ENCODE assay signal across 22 cellular contexts in genomic region chr4:183205193-183205592, GRCh38.
"Had no signal": no experiment of that assay in that cellular context is flagged by ENCODE, and none has a peak within 500 bp of the region (broad histone marks: within the 10 kb centered on the region; RNA-seq: fewer than 3 reads in every experiment).

No MANE protein-coding gene starts in this region.

- ATAC-seq: esophagus mucosa; gastrocnemius medialis; natural killer cell treated with Interleukin-12 subunit alpha and Interleukin-12 subunit beta and Interleukin-15 and Interleukin-18, amount 100 ng/mL, for 72 hours; pancreas; right cardiac atrium; stimulated activated effector memory CD8-positive, alpha-beta T cell treated with anti-CD3 and anti-CD28 coated beads, Interleukin-12 subunit alpha, Interleukin-12 subunit beta, amount 100 ng/mL, for 72 hours; stimulated activated naive CD8-positive, alpha-beta T cell treated with anti-CD3 and anti-CD28 coated beads, Interleukin-15, Interleukin-2, amounts not matched to agents 100 U/mL and 50 U/mL, for 24 hours had no signal

- H3K36me3 ChIP-seq: pancreas, uterus had no signal

- H3K27me3 ChIP-seq: gastrocnemius medialis, heart right ventricle, pancreas, suprapubic skin, tibial artery, upper lobe of left lung, uterus had no signal

- DNase-seq: effector memory CD4-positive, alpha-beta T cell; gastrocnemius medialis; heart right ventricle; hypothalamus; kidney glomerular epithelial cell; mesenchymal stem cell; midbrain; occipital lobe; pancreas; right cardiac atrium; stimulated activated CD4-positive, alpha-beta T cell treated with anti-CD3 and anti-CD28 coated beads, Interleukin-4, amount 100 ng/mL, for 1 hour; stimulated activated CD8-positive, alpha-beta memory T cell treated with anti-CD3 and anti-CD28 coated beads, Interleukin-4, amount 100 ng/mL, for 48 hours; stimulated activated naive CD8-positive, alpha-beta T cell treated with anti-CD3 and anti-CD28 coated beads, Interleukin-15, Interleukin-2, amounts not matched to agents 100 U/mL and 50 U/mL, for 24 hours; tibial artery; upper lobe of left lung; uterus had no signal

- H3K27ac ChIP-seq: gastrocnemius medialis, pancreas, suprapubic skin, tibial artery, upper lobe of left lung, uterus had no signal

- H3K4me3 ChIP-seq: gastrocnemius medialis, heart right ventricle, lung, pancreas, smooth muscle cell, suprapubic skin, tibial artery, upper lobe of left lung, uterus had no signal

- H3K4me1 ChIP-seq: suprapubic skin, uterus had no signal

- H3K9me3 ChIP-seq: gastrocnemius medialis, heart right ventricle, pancreas, suprapubic skin, tibial artery, upper lobe of left lung, uterus had no signal
